Comparison of ENCODE assay signal across 25 cellular contexts in genomic region chr11:66368484-66368883, GRCh38. TPM values are rescaled to one million over a fixed set of nuclear protein-coding genes. Genes with fewer than 3 reads are reported as not detected.
A peak's percentile ranks its signal among the peaks of the same experiment; 100 is the strongest.
DNase-seq lines count a peak whose midpoint lies in the region; ATAC-seq and TF ChIP-seq lines count a peak whose summit lies in the region.
"Had no signal": no experiment of that assay in that cellular context is flagged by ENCODE, and none has a peak within 500 bp of the region (broad histone marks: within the 10 kb centered on the region; RNA-seq: fewer than 3 reads in every experiment).

No MANE protein-coding gene starts in this region.

- CTCF ChIA-PET in CD4-positive, alpha-beta T cell (lab: Charles Lee): no interaction called here

- H3K4me1 ChIP-seq in neuronal stem cell (ENCODE audit: control insufficient read depth in 2 of 2, insufficient read depth in 1 of 2, low read depth in 1 of 2, low read length in 2 of 2) (peaks cover 10 to 16% of the 10 kb centered on the region in 2 donors), uterus (peaks cover 0 to 6% of the 10 kb centered on the region in 2 donors)

- H2AFZ ChIP-seq in neuronal stem cell (ENCODE audit: low read length): no peak overlapping the region

- peaks cover 13% of the 10 kb centered on the region for H3K79me1 ChIP-seq in neuronal stem cell (ENCODE audit: low read depth, low read length)

- H3K9me3 ChIP-seq in CD4-positive, alpha-beta T cell (ENCODE audit: control insufficient read depth, low read length): no peaks in the 10 kb centered on the region
- H3K9me3 ChIP-seq in neuronal stem cell (replicated peaks in 1 of 2; ENCODE audit: control insufficient read depth in 2 of 2, insufficient read depth in 1 of 2, low read depth in 1 of 2, low read length in 2 of 2): no peaks in the 10 kb centered on the region
- H3K9me3 ChIP-seq in uterus: no peaks in the 10 kb centered on the region
- H3K9me3 ChIP-seq: pancreas, upper lobe of left lung had no signal

- no peak overlapping the region for H2BK5ac ChIP-seq in neuronal stem cell (ENCODE audit: low read length)

- intact Hi-C loops in CD4-positive, alpha-beta T cell (cut with DNase I, micrococcal nuclease): no loop called here
- intact Hi-C loops in left colon (cut with DNase I, micrococcal nuclease) (no loop called here), uterus (cut with DNase I; ENCODE audit: low total_unique reads) (no loop called here)

- peaks cover 9% of the 10 kb centered on the region for H3K4me1 Mint-ChIP-seq in CD4-positive, alpha-beta T cell (ENCODE audit: low read depth)

- no peak overlapping the region for H2BK12ac ChIP-seq in neuronal stem cell (ENCODE audit: low read length)

- H3K4me2 ChIP-seq in neuronal stem cell (ENCODE audit: insufficient read depth, low read length, poor library complexity, severe bottlenecking): no peak overlapping the region

- no peak overlapping the region for H2AK5ac ChIP-seq in neuronal stem cell (ENCODE audit: low read depth, low read length)

- H3K27ac Mint-ChIP-seq in CD4-positive, alpha-beta T cell: no peak overlapping the region

- H3K27me3 ChIP-seq in CD4-positive, alpha-beta T cell (ENCODE audit: control insufficient read depth, insufficient read depth, low read length): no peaks in the 10 kb centered on the region
- no peaks in the 10 kb centered on the region for H3K27me3 ChIP-seq in neuronal stem cell (ENCODE audit: control insufficient read depth in 3 of 3, insufficient read depth in 3 of 3, low read depth in 1 of 3, low read length in 3 of 3)
- H3K27me3 ChIP-seq in uterus: peaks cover 19 to 25% of the 10 kb centered on the region in 2 donors
- H3K27me3 ChIP-seq: cardiac muscle cell, pancreas had no signal

- H2BK15ac ChIP-seq in neuronal stem cell (ENCODE audit: low read length): no peak overlapping the region

- H4K8ac ChIP-seq in neuronal stem cell (ENCODE audit: low read depth, low read length): no peak overlapping the region

- no peak overlapping the region for H4K91ac ChIP-seq in neuronal stem cell (ENCODE audit: low read depth, low read length, poor library complexity)

- TF ChIP-seq POLR2A in uterus (IDR thresholded peaks at IDR 0.05): no peak

- WGBS in neuronal stem cell (ENCODE audit: extremely low coverage in 2 of 2, insufficient read length in 2 of 2, insufficient replicate concordance in 1 of 2), 2 donors: no CpG with 5 or more reads among the region's 6 CpGs

- no peaks in the 10 kb centered on the region for H3K27me3 Mint-ChIP-seq in CD4-positive, alpha-beta T cell
- H3K27me3 Mint-ChIP-seq: activated CD8-positive, alpha-beta T cell treated with anti-CD3 and anti-CD28 coated beads for 36 hours had no signal

- H3K4ac ChIP-seq in neuronal stem cell (ENCODE audit: low read length): no peak overlapping the region

- H3K9me3 Mint-ChIP-seq in CD4-positive, alpha-beta T cell: no peaks in the 10 kb centered on the region
- H3K9me3 Mint-ChIP-seq: activated CD8-positive, alpha-beta T cell treated with anti-CD3 and anti-CD28 coated beads for 36 hours had no signal

- H3K14ac ChIP-seq in neuronal stem cell (ENCODE audit: low read length): no peak overlapping the region

- peaks cover 0 to 44% of the 10 kb centered on the region in 2 donors for H3K36me3 ChIP-seq in neuronal stem cell (replicated peaks in 1 of 2; ENCODE audit: control insufficient read depth in 2 of 2, insufficient read depth in 2 of 2, low read length in 2 of 2)
- no peaks in the 10 kb centered on the region for H3K36me3 ChIP-seq in uterus
- H3K36me3 ChIP-seq: pancreas had no signal

- H2BK120ac ChIP-seq in neuronal stem cell (ENCODE audit: low read depth, low read length): no peak overlapping the region

- TF ChIP-seq CTCF in CD4-positive, alpha-beta T cell (IDR thresholded peaks at IDR 0.05): no peak
- TF ChIP-seq CTCF in VCaP (conservative IDR thresholded peaks at IDR 0.05) (no peak), uterus (IDR thresholded peaks at IDR 0.05) (no peak)

- no peak overlapping the region for H3K9ac ChIP-seq in neuronal stem cell (ENCODE audit: low read depth, low read length, poor library complexity)

- H3K36me3 Mint-ChIP-seq in CD4-positive, alpha-beta T cell (ENCODE audit: low read depth): no peaks in the 10 kb centered on the region

- H3K4me3 ChIP-seq in neuronal stem cell (ENCODE audit: low read length in 2 of 2): no peak overlapping the region
- H3K4me3 ChIP-seq in uterus: no peak overlapping the region
- H3K4me3 ChIP-seq: cardiac muscle cell, pancreas, upper lobe of left lung had no signal

- POLR2A ChIA-PET in CD4-positive, alpha-beta T cell (lab: Charles Lee): interaction anchor here (0.8 kb wide), 1 partner anchor 21 kb away, joined by 3 read pairs; no protein-coding TSS in a partner anchor

- no peak for DNase-seq in CD4-positive, alpha-beta T cell
- DNase-seq in neuronal stem cell (ENCODE audit: low spot score) (no peak), left colon (no peak), H4 (ENCODE audit: low spot score) (no peak), uterus (no peak)
- DNase-seq: activated CD8-positive, alpha-beta T cell treated with anti-CD3 and anti-CD28 coated beads for 36 hours; activated naive CD4-positive, alpha-beta T cell; activated T-cell treated with anti-CD3 and anti-CD28 coated beads, Interleukin-2, amount 50 U/mL, for 1 hour; amniotic stem cell; DMS 273 treated with DMSO at 0.1 percent for 48 hours; mammary epithelial cell; NCI-H1092 treated with DMSO at 0.1 percent for 48 hours; NCI-H2029 treated with DMSO at 0.1 percent for 48 hours; NCI-H345; Right ventricle myocardium superior; stimulated activated CD8-positive, alpha-beta memory T cell treated with anti-CD3 and anti-CD28 coated beads, Interleukin-4, amount 100 ng/mL, for 48 hours; upper lobe of left lung had no signal

- ATAC-seq in CD4-positive, alpha-beta T cell (ENCODE audit: poor library complexity): no peak
- no peak for ATAC-seq in left colon
- ATAC-seq: activated CD4-positive, CD25-positive, alpha-beta regulatory T cell treated with anti-CD3 and anti-CD28 coated beads, Interleukin-2, amount 50 U/mL, for 24 hours; activated CD8-positive, alpha-beta T cell treated with anti-CD3 and anti-CD28 coated beads for 36 hours; pancreas; sciatic nerve had no signal

- peak overlapping the region; percentile 30 for H3K4me3 Mint-ChIP-seq in CD4-positive, alpha-beta T cell
- H3K4me3 Mint-ChIP-seq: activated CD8-positive, alpha-beta T cell treated with anti-CD3 and anti-CD28 coated beads for 36 hours; CD14-positive monocyte had no signal

- no peak overlapping the region for H3K27ac ChIP-seq in CD4-positive, alpha-beta T cell (ENCODE audit: low read depth, low read length)
- H3K27ac ChIP-seq in VCaP (peak overlapping the region; percentile 98; the same call in 1 of the 2 replicates), neuronal stem cell (replicated peaks; ENCODE audit: low read length) (no peak overlapping the region), uterus (no peak overlapping the region)
- H3K27ac ChIP-seq: cardiac muscle cell, HL-60, pancreas, upper lobe of left lung had no signal

- H3K18ac ChIP-seq in neuronal stem cell (ENCODE audit: low read length): no peak overlapping the region

- peak overlapping the region; percentile 60 for H3K23ac ChIP-seq in neuronal stem cell (ENCODE audit: low read depth, low read length, poor library complexity)

RNA-seq across cellular contexts. Expression of gene SLC29A2, which starts 3.1 kb away (rescaled TPM):
- total RNA-seq in CD4-positive, alpha-beta T cell: 1 to 10 TPM; 9.7 TPM
- polyA plus RNA-seq in neuronal stem cell (2013, experiment 1 of 2): 36.9 TPM
- 36.4 TPM for polyA plus RNA-seq in neuronal stem cell (2013, experiment 2 of 2)
- 10 to 100 TPM; 16.3 to 31.1 TPM for total RNA-seq in left colon
- total RNA-seq in H4 (2014; rRNA removed; shearing (Covaris generic)): 0.39 and 0.62 TPM in 2 replicates
- total RNA-seq in uterus: 1 to 10 TPM in 2 of 4 donors, under 1 TPM in 1, not detected in 1; 0.26 to 3.5 (median 1.5) TPM

RNA-seq across cellular contexts. Expression of gene B4GAT1, which starts 21.1 kb away (rescaled TPM):
- total RNA-seq in CD4-positive, alpha-beta T cell: 1 to 10 TPM; 1.9 to 2.0 TPM
- polyA plus RNA-seq in neuronal stem cell (2013, experiment 1 of 2): 31.8 TPM
- polyA plus RNA-seq in neuronal stem cell (2013, experiment 2 of 2): 30.8 TPM
- total RNA-seq in left colon: 10 to 100 TPM; 13.1 to 17.1 TPM
- 24.5 and 25.2 TPM in 2 replicates for total RNA-seq in H4 (2014; rRNA removed; shearing (Covaris generic))
- total RNA-seq in uterus: 10 to 100 TPM; 13.2 to 44.8 (median 26.2) TPM

RNA-seq across cellular contexts. Expression of gene BRMS1, which starts 23.6 kb away (rescaled TPM):
- total RNA-seq in CD4-positive, alpha-beta T cell: 10 to 100 TPM; 52.7 to 58.4 TPM
- polyA plus RNA-seq in neuronal stem cell (2013, experiment 1 of 2): 23.5 TPM
- polyA plus RNA-seq in neuronal stem cell (2013, experiment 2 of 2): 21.8 TPM
- total RNA-seq in left colon: 10 to 100 TPM; 42.5 to 46.3 TPM
- 88.2 and 107 TPM in 2 replicates for total RNA-seq in H4 (2014; rRNA removed; shearing (Covaris generic))
- 10 to 100 TPM; 15.0 to 77.4 (median 21.9) TPM for total RNA-seq in uterus

RNA-seq across cellular contexts. Expression of gene RIN1, which starts 32.2 kb away (rescaled TPM):
- total RNA-seq in CD4-positive, alpha-beta T cell: 1 to 10 TPM; 1.2 to 1.6 TPM
- polyA plus RNA-seq in neuronal stem cell (2013, experiment 1 of 2): 2.4 TPM
- polyA plus RNA-seq in neuronal stem cell (2013, experiment 2 of 2): 2.1 TPM
- total RNA-seq in left colon: 10 to 100 TPM; 10.3 to 10.6 TPM
- total RNA-seq in H4 (2014; rRNA removed; shearing (Covaris generic)): 4.3 and 7.4 TPM in 2 replicates
- total RNA-seq in uterus: 10 to 100 TPM in 2 of 4 donors, 1 to 10 TPM in 2; 1.8 to 26.6 (median 8.6) TPM

RNA-seq across cellular contexts. Expression of gene CD248, which starts 51.6 kb away (rescaled TPM):
- 1 to 10 TPM; 3.3 to 3.4 TPM for total RNA-seq in CD4-positive, alpha-beta T cell
- polyA plus RNA-seq in neuronal stem cell (2013, experiment 1 of 2): 3.3 TPM
- 3.2 TPM for polyA plus RNA-seq in neuronal stem cell (2013, experiment 2 of 2)
- 10 to 100 TPM in 1 of 2 donors, 1 to 10 TPM in 1; 4.5 to 13.7 TPM for total RNA-seq in left colon
- total RNA-seq in H4 (2014; rRNA removed; shearing (Covaris generic)): not detected in 2 replicates
- total RNA-seq in uterus: 10 to 100 TPM; 14.1 to 91.2 (median 46.2) TPM
- total RNA-seq: myocyte had no signal
- polyA plus RNA-seq: mammary epithelial cell had no signal
